Comparison of ENCODE assay signal across 1 cellular context in genomic region chr21:45289134-45289533, GRCh38.
TF ChIP-seq lines count a peak whose summit lies in the region.

No MANE protein-coding gene starts in this region.

TF ChIP-seq in HCT116, 20 proteins besides CTCF, POLR2A, EP300 and RAD21 (continued from another document):
- TF ChIP-seq CBX3 (IDR thresholded peaks at IDR 0.05; ENCODE audit: low read depth) = no peak
- TF ChIP-seq ZBTB33 (IDR thresholded peaks at IDR 0.05; ENCODE audit: extremely low read depth, insufficient replicate concordance, low read length) = no peak
- no peak for TF ChIP-seq YY1 (IDR thresholded peaks at IDR 0.05; ENCODE audit: extremely low read depth, insufficient replicate concordance, low read depth, low read length)
- TF ChIP-seq ZNF274 (IDR thresholded peaks at IDR 0.05; ENCODE audit: low read depth, low read length) = no peak
- TF ChIP-seq MAX (IDR thresholded peaks at IDR 0.05) = no peak
- no peak for TF ChIP-seq TCF7L2 (IDR thresholded peaks at IDR 0.05; ENCODE audit: borderline replicate concordance, extremely low read depth, insufficient read depth, insufficient read length)
- no peak for TF ChIP-seq ELF1 (IDR thresholded peaks at IDR 0.05; ENCODE audit: borderline replicate concordance, low read depth)
- no peak for TF ChIP-seq JUND (IDR thresholded peaks at IDR 0.05)
- no peak for TF ChIP-seq FOSL1 (IDR thresholded peaks at IDR 0.05; ENCODE audit: low read depth)
- no peak for TF ChIP-seq EGR1 (IDR thresholded peaks at IDR 0.05; ENCODE audit: low read depth)
- TF ChIP-seq EZH2phosphoT487 (IDR thresholded peaks at IDR 0.05; ENCODE audit: borderline replicate concordance) = no peak
